18 cellular contexts compared by ENCODE assay signal in the genomic region with DNA sequence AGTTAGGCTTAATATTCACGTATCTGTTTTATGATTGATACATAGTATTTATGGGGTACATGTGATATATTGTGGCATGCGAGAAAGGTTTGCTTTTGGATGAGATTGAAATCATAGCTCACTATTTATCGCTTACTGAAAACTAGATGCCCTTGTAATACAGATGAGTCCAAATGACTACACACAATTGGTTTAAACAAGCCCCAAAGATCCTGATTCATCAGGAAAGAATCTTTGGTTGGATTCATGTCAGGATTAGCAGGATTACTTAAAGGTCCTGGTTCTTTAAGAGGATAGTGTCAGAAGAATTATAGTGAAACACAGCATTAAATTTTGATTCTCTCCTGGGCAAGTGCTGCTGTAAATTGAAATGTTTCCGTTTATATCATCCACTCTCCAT. TPM values are rescaled to one million over a fixed set of nuclear protein-coding genes. Genes with fewer than 3 reads are reported as not detected.
DNase-seq lines count a peak whose midpoint lies in the region; ATAC-seq, FAIRE-seq and TF ChIP-seq lines count a peak whose summit lies in the region.
"Had no signal": no experiment of that assay in that cellular context is flagged by ENCODE, and none has a peak within 500 bp of the region (broad histone marks: within the 10 kb centered on the region; RNA-seq: fewer than 3 reads in every experiment).

No MANE protein-coding gene starts in this region.

- no peak overlapping the region for H3K4me3 ChIP-seq in AG10803 (ENCODE audit: low read length)
- no peak overlapping the region for H3K4me3 ChIP-seq in brain microvascular endothelial cell (ENCODE audit: low read depth, low read length)
- H3K4me3 ChIP-seq in left lung = no peak overlapping the region
- H3K4me3 ChIP-seq in vagina = no peak overlapping the region
- H3K4me3 ChIP-seq: gastrocnemius medialis, GM23338 had no signal

- TF ChIP-seq POLR2A in vagina (IDR thresholded peaks at IDR 0.05) = no peak

- peak; percentile 32 for ATAC-seq in left lung
- ATAC-seq: gastrocnemius medialis, GM23338 had no signal

- TF ChIP-seq CTCF in AG10803 (conservative IDR thresholded peaks at IDR 0.05; ENCODE audit: low read length) (no peak), brain microvascular endothelial cell (IDR thresholded peaks at IDR 0.05; ENCODE audit: low read depth, low read length, missing control alignments) (no peak), left lung (IDR thresholded peaks at IDR 0.05) (no peak), vagina (IDR thresholded peaks at IDR 0.05) (no peak)

- no peak overlapping the region for H3K27ac ChIP-seq in brain microvascular endothelial cell
- H3K27ac ChIP-seq in left lung = no peak overlapping the region
- no peak overlapping the region for H3K27ac ChIP-seq in vagina
- H3K27ac ChIP-seq: gastrocnemius medialis had no signal

- H3K4me1 ChIP-seq in left lung = no peaks in the 10 kb centered on the region
- H3K4me1 ChIP-seq in vagina = no peaks in the 10 kb centered on the region
- H3K4me1 ChIP-seq: gastrocnemius medialis had no signal

- DNase-seq in AG10803 (ENCODE audit: low read depth) (peak; percentile 80), HTR-8/SVneo (ENCODE audit: insufficient read length, low spot score) (peak; percentile 42), brain microvascular endothelial cell (peak; percentile 40), left lung (no peak), vagina (ENCODE audit: extremely low spot score in 2 of 2) (no peak), NCI-H446 (lab: John Stamatoyannopoulos, UW) (no peak), CD1c-positive myeloid dendritic cell (ENCODE audit: extremely low spot score) (no peak), NCI-H345 (lab: John Stamatoyannopoulos, UW) (no peak)
- DNase-seq: activated CD4-positive, alpha-beta T cell treated with anti-CD3 and anti-CD28 coated beads for 4 hours; CD4-positive, alpha-beta T cell; gastrocnemius medialis; islet precursor cell; OCI-M1; stimulated activated CD4-positive, alpha-beta T cell treated with anti-CD3 and anti-CD28 coated beads, Interleukin-2, amount 100 ng/mL, for 48 hours had no signal

- H3K27me3 ChIP-seq in brain microvascular endothelial cell (replicated peaks) (no peaks in the 10 kb centered on the region), left lung (no peaks in the 10 kb centered on the region), vagina (no peaks in the 10 kb centered on the region)
- H3K27me3 ChIP-seq: gastrocnemius medialis had no signal

- in situ Hi-C loops in brain microvascular endothelial cell (cut with HindIII; ENCODE audit: low pct_ligation_motif_present, low sequenced_read_pairs) = no loop called here

- intact Hi-C loops in left lung (cut with DNase I) = no loop called here
- intact Hi-C loops in vagina (cut with DNase I) = no loop called here

- H3K9me3 ChIP-seq in left lung = no peaks in the 10 kb centered on the region
- H3K9me3 ChIP-seq in vagina = no peaks in the 10 kb centered on the region
- H3K9me3 ChIP-seq: gastrocnemius medialis had no signal

- H3K36me3 ChIP-seq in brain microvascular endothelial cell (replicated peaks) = no peaks in the 10 kb centered on the region
- H3K36me3 ChIP-seq in left lung = no peaks in the 10 kb centered on the region
- H3K36me3 ChIP-seq in vagina = no peaks in the 10 kb centered on the region
- H3K36me3 ChIP-seq: gastrocnemius medialis had no signal

- FAIRE-seq in HTR-8/SVneo (lab: Jason Lieb, UNC) = peak; percentile 36
- FAIRE-seq: G401.6, GM18507 had no signal

RNA-seq across cellular contexts. Expression of gene AADAC, which starts 18.6 kb away (rescaled TPM):
- total RNA-seq in left lung (1 to 10 TPM; 1.1 to 7.2 TPM), vagina (2.0 TPM)
- total RNA-seq: CD4-positive, alpha-beta T cell; GM23338; T-helper 1 cell treated with Interleukin-12 subunit alpha and Interleukin-12 subunit beta and Interleukin-4 antibody, amounts not matched to agents 30 ng/mL and 1 ng/mL, for 36 hours had no signal

Comparison
In these comparisons a context has a peak if more than half of its experiments do, and no peak if none do; other contexts are left out.
1. DNase-seq: peak in AG10803 (single experiment), HTR-8/SVneo (single experiment) and brain microvascular endothelial cell (single experiment); none in left lung (0 of 2), vagina (0 of 2), NCI-H446 (0 of 2), CD1c-positive myeloid dendritic cell (single experiment) and NCI-H345 (single experiment).